Comparison of ENCODE assay signal across 8 cellular contexts in the genomic region with DNA sequence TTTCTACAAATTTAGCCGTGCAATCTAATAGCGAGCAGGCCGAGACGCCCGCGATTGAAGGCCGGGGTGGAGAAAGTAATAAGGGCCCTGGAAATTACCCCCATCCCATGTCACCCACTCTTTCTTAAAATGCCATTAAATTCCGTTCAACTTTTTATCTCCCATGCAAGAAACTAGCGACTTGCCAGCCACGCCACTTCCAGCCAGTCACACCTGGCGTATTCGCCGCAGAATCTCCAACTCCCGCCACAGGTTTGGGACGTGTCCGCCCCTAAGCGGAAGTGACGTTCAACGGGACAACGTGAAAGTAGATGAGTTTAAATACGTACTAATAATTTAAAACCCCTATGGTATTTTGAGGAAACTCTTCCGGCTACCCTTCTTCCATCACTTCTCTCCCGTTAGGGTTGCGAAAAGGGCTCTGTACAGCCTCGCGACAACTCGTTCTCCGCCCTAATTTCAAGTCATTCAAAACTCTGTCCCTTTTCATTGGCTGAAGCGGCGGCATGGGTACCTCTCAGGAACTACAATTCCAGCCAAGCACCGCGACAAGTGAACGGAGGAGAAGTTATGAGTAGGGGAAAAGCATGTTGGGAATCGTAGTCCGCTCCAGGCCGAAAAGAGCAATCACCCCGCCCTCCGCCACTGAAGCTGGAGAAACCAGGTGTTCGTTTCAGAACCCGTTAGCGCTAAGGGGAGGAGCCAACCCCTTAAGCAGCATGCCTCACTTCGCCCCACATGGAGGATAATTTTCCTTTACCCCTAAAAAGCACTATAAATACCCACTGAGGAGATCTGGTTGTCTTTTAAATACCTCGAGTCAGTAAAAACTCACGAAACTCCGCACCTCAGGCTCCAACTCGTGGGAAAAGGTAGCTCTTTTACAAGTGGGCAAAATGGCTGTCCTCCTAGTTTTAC. TPM values are rescaled to one million over a fixed set of nuclear protein-coding genes. Genes with fewer than 3 reads are reported as not detected.
DNase-seq lines count a peak whose midpoint lies in the region; ATAC-seq and TF ChIP-seq lines count a peak whose summit lies in the region.

A gene (minus strand): TSS at position 906 of the 918 bp plus-strand sequence.

- DNase-seq in AG09319 (ENCODE audit: extremely low read depth, low read depth) = peak; percentile 89
- DNase-seq in NCI-H345 (lab: John Stamatoyannopoulos, UW) = peak; percentile 98
- peak; percentile 75 to 89 (median 86) for DNase-seq in activated CD4-positive, CD25-positive, alpha-beta regulatory T cell (lab: John Stamatoyannopoulos, UW)
- peak; percentile 41 to 99 (median 93) for DNase-seq in caudate nucleus (lab: John Stamatoyannopoulos, UW)
- DNase-seq in immature natural killer cell = peak; percentile 93 to 94 (median 93)
- DNase-seq in smooth muscle cell of the brain vasculature (ENCODE audit: low read depth, low spot score) = peak; percentile 93

- no peak within 1 kb of the TSS for H3K4me3 Mint-ChIP-seq in immature natural killer cell

- peaks cover 11 to 18% of the 10 kb centered on the region in 2 donors for H3K4me1 Mint-ChIP-seq in immature natural killer cell

- H3K9me3 Mint-ChIP-seq in immature natural killer cell = no peaks in the 10 kb centered on the region

- H3K27me3 Mint-ChIP-seq in immature natural killer cell (ENCODE audit: low read depth in 3 of 3) = peaks cover 0 to 1% (median 0%) of the 10 kb centered on the region in 3 donors

- peak within 1 kb of the TSS; percentile 99 for H3K27ac ChIP-seq in caudate nucleus (ENCODE audit: low read depth, low read length)

- ATAC-seq in GM19035 (IDR thresholded peaks at IDR 0.05; ENCODE audit: unreplicated experiment) (peak; percentile 68), HG03280 (IDR thresholded peaks at IDR 0.05; ENCODE audit: unreplicated experiment) (peak; percentile 72)

- H3K27ac Mint-ChIP-seq in immature natural killer cell = peak within 1 kb of the TSS in 5 of 6 donors; percentile 49 to 84 (median 67)

- no peak for TF ChIP-seq CTCF in AG09319 (IDR thresholded peaks at IDR 0.05; ENCODE audit: low read depth, low read length)

- H3K36me3 Mint-ChIP-seq in immature natural killer cell = no peaks in the 10 kb centered on the region

RNA-seq across cellular contexts. Expression of the gene that starts here (rescaled TPM):
- polyA plus RNA-seq in immature natural killer cell = 1 to 10 TPM; 5.5 to 6.3 (median 5.8) TPM

Comparison
In these comparisons a context has a peak if more than half of its experiments do, and no peak if none do; other contexts are left out.
1. Peak in every context shown above with its lines: DNase-seq, ATAC-seq and H3K27ac ChIP-seq.